ENCODE assay signal across 21 cellular contexts in genomic region chr1:20321573-20321972, GRCh38. TPM values are rescaled to one million over a fixed set of nuclear protein-coding genes. Genes with fewer than 3 reads are reported as not detected.
DNase-seq lines count a peak whose midpoint lies in the region; ATAC-seq, FAIRE-seq and TF ChIP-seq lines count a peak whose summit lies in the region.
"Had no signal": no experiment of that assay in that cellular context is flagged by ENCODE, and none has a peak within 500 bp of the region (broad histone marks: within the 10 kb centered on the region; RNA-seq: fewer than 3 reads in every experiment).

No MANE protein-coding gene starts in this region.

- H3K23me2 ChIP-seq in H1 (ENCODE audit: low read depth, low read length), result no peaks in the 10 kb centered on the region; the same call in 1 of the 2 replicates

- no TSS peak for BruUV-seq in IMR-90 (replicated peaks; lab: Mats Ljungman, UMichigan)

- intact Hi-C loops in IMR-90 (cut with micrococcal nuclease), result no loop called here

- H3K27me3 ChIP-seq in IMR-90 (ENCODE audit: control insufficient read depth, insufficient read depth, low read length) (peaks cover 11% of the 10 kb centered on the region), H1 (replicated peaks in 1 of 4; ENCODE audit: control insufficient read depth in 3 of 4, extremely low read depth in 1 of 4, insufficient read depth in 3 of 4, low read length in 3 of 4) (no peaks in the 10 kb centered on the region), suprapubic skin (peaks cover 28% of the 10 kb centered on the region)
- H3K27me3 ChIP-seq: uterus had no signal

- no peak overlapping the region for H4K5ac ChIP-seq in IMR-90 (ENCODE audit: low read depth, low read length)
- H4K5ac ChIP-seq in H1 (ENCODE audit: insufficient read length, low read depth, low read length), result no peak overlapping the region

- no peak for DNase-seq in activated T-cell treated with anti-CD3 and anti-CD28 coated beads, Interleukin-2, amount 50 U/mL, for 4 hours
- no peak for DNase-seq in activated T-cell treated with anti-CD3 and anti-CD28 coated beads, Interleukin-2, amount 50 U/mL, for 1 hour
- DNase-seq in IMR-90 (no peak), H1 (ENCODE audit: low read depth in 1 of 2, low spot score in 2 of 2) (no peak), epidermal melanocyte (ENCODE audit: insufficient read length, low spot score) (no peak), suprapubic skin (ENCODE audit: low spot score in 2 of 2) (no peak)
- DNase-seq in stimulated activated effector memory CD8-positive, alpha-beta T cell treated with anti-CD3 and anti-CD28 coated beads, Interleukin-12 subunit alpha, Interleukin-12 subunit beta, amount 100 ng/mL, for 72 hours (ENCODE audit: low spot score in 2 of 2), result no peak
- DNase-seq: activated B cell treated with CpG ODN at 0.5 μM for 24 hours, Calu3, GOT3, left ventricle myocardium inferior, NCI-H1417, psoas muscle, RPMI8226, SW 1271, uterus had no signal

- H3K23ac ChIP-seq in IMR-90 (ENCODE audit: low read depth, low read length) (no peak overlapping the region), H1 (ENCODE audit: insufficient read length) (no peak overlapping the region)

- 37% methylated on average over 3 of the region's 5 CpGs; no CpG with 5 or more reads in 1 of the 2 experiments for WGBS in IMR-90 (ENCODE audit: extremely low coverage in 2 of 2, insufficient read length in 1 of 2), 2 experiments
- 80% methylated on average over 5 of the region's 5 CpGs; no CpG with 5 or more reads in 1 of the 2 experiments for WGBS in H1 (ENCODE audit: extremely low coverage in 1 of 2, insufficient coverage in 1 of 2, insufficient read length in 1 of 2, insufficient replicate concordance in 2 of 2, low coverage in 1 of 2, low lambda C conversion rate in 2 of 2, missing lambda C conversion rate in 1 of 2), 2 experiments
- 39% methylated on average over 5 of the region's 5 CpGs for WGBS in suprapubic skin

- no peak overlapping the region for H3K18ac ChIP-seq in IMR-90 (ENCODE audit: low read depth, low read length)
- no peak overlapping the region for H3K18ac ChIP-seq in H1 (ENCODE audit: extremely low read depth, low read length)

- H3K9me1 ChIP-seq in IMR-90 (ENCODE audit: insufficient read depth, low read length), result no peaks in the 10 kb centered on the region; the same call in 1 of the 2 replicates

- no peak for TF ChIP-seq RAD21 in IMR-90 (IDR thresholded peaks at IDR 0.05; ENCODE audit: low read length)
- TF ChIP-seq RAD21 in H1 (IDR thresholded peaks at IDR 0.05 in 1 of 2, conservative IDR thresholded peaks at IDR 0.05 in 1 of 2; ENCODE audit: low read depth in 2 of 2, low read length in 2 of 2), result no peak

- no peaks in the 10 kb centered on the region for H3K27me3 Mint-ChIP-seq in activated T-cell treated with anti-CD3 and anti-CD28 coated beads, Interleukin-2, amount 50 U/mL, for 4 hours (ENCODE audit: low read depth)

- H3K4me3 ChIP-seq in IMR-90 (ENCODE audit: insufficient read depth, low read depth, low read length) (no peak overlapping the region), H1 (ENCODE audit: extremely low read depth in 1 of 4, insufficient read depth in 2 of 4, low read depth in 3 of 4, low read length in 4 of 4) (no peak overlapping the region), suprapubic skin (no peak overlapping the region)
- H3K4me3 ChIP-seq: left ventricle myocardium inferior, psoas muscle, uterus had no signal

- dilution Hi-C loops in IMR-90 (cut with HindIII; ENCODE audit: low sequenced_read_pairs, unreplicated experiment), result no loop called here

- CTCF ChIA-PET in IMR-90 (lab: Yijun Ruan, JAX) (no interaction called here), H1 (lab: Charles Lee; ENCODE audit: partially characterized antibody) (interaction anchor here (1.4 to 2.0 kb wide), 4 partner anchors 9 to 87 kb away, joined by 3 to 14 read pairs (median 6); no protein-coding TSS in a partner anchor)

- peak overlapping the region; percentile 23 for H2AFZ ChIP-seq in IMR-90 (replicated peaks; ENCODE audit: low read length, poor library complexity)
- H2AFZ ChIP-seq in H1 (ENCODE audit: low read length), result no peak overlapping the region

- H3K9ac ChIP-seq in IMR-90 (ENCODE audit: low read depth, low read length) (no peak overlapping the region), H1 (replicated peaks in 1 of 4; ENCODE audit: extremely low read depth in 1 of 4, low read depth in 3 of 4, low read length in 3 of 4) (no peak overlapping the region)

- H4K8ac ChIP-seq in IMR-90 (ENCODE audit: low read depth in 2 of 2, low read length in 2 of 2) (no peak overlapping the region), H1 (ENCODE audit: extremely low read depth, insufficient read depth, low read length) (no peak overlapping the region)

- no peak overlapping the region for H2BK5ac ChIP-seq in IMR-90 (ENCODE audit: low read depth, low read length, poor library complexity, severe bottlenecking)
- H2BK5ac ChIP-seq in H1 (ENCODE audit: low read depth, low read length), result no peak overlapping the region

- TF ChIP-seq EP300 in H1 (IDR thresholded peaks at IDR 0.05; ENCODE audit: borderline replicate concordance in 1 of 2, low read depth in 2 of 2, low read length in 2 of 2), result no peak
- TF ChIP-seq EP300 in suprapubic skin (IDR thresholded peaks at IDR 0.05), result no peak

- ATAC-seq in activated T-cell treated with anti-CD3 and anti-CD28 coated beads, Interleukin-2, amount 50 U/mL, for 4 hours, result no peak
- ATAC-seq in IMR-90 (ENCODE audit: low read depth) (no peak), HG02852 (IDR thresholded peaks at IDR 0.05; ENCODE audit: unreplicated experiment) (no peak)
- ATAC-seq in stimulated activated effector memory CD8-positive, alpha-beta T cell treated with anti-CD3 and anti-CD28 coated beads, Interleukin-12 subunit alpha, Interleukin-12 subunit beta, amount 100 ng/mL, for 72 hours, result no peak
- ATAC-seq: psoas muscle had no signal

- no peak for FAIRE-seq in H1 (lab: Jason Lieb, UNC)
- FAIRE-seq: endometrium, frontal cortex, G401.6 had no signal

- peak overlapping the region; percentile 55 for H3K27ac Mint-ChIP-seq in stimulated activated effector memory CD8-positive, alpha-beta T cell treated with anti-CD3 and anti-CD28 coated beads, Interleukin-12 subunit alpha, Interleukin-12 subunit beta, amount 100 ng/mL, for 72 hours

- H3K36me3 Mint-ChIP-seq in activated T-cell treated with anti-CD3 and anti-CD28 coated beads, Interleukin-2, amount 50 U/mL, for 4 hours (ENCODE audit: insufficient read depth), result no peaks in the 10 kb centered on the region
- no peaks in the 10 kb centered on the region for H3K36me3 Mint-ChIP-seq in stimulated activated effector memory CD8-positive, alpha-beta T cell treated with anti-CD3 and anti-CD28 coated beads, Interleukin-12 subunit alpha, Interleukin-12 subunit beta, amount 100 ng/mL, for 72 hours

- H3K9me3 ChIP-seq in IMR-90 (ENCODE audit: control insufficient read depth, insufficient read depth, low read length), result no peaks in the 10 kb centered on the region
- no peaks in the 10 kb centered on the region for H3K9me3 ChIP-seq in H1 (ENCODE audit: insufficient read depth in 2 of 2, low read depth in 1 of 2, low read length in 1 of 2)
- no peaks in the 10 kb centered on the region for H3K9me3 ChIP-seq in suprapubic skin
- H3K9me3 ChIP-seq: left ventricle myocardium inferior, psoas muscle, uterus had no signal

- H3K79me1 ChIP-seq in IMR-90 (ENCODE audit: low read depth in 1 of 2, low read length in 2 of 2) (no peaks in the 10 kb centered on the region), H1 (ENCODE audit: low read depth, low read length) (no peaks in the 10 kb centered on the region)

- in situ Hi-C loops in IMR-90 (cut with MboI; ENCODE audit: low sequenced_read_pairs), result no loop called here

- H3K9me3 Mint-ChIP-seq in activated T-cell treated with anti-CD3 and anti-CD28 coated beads, Interleukin-2, amount 50 U/mL, for 4 hours, result no peaks in the 10 kb centered on the region
- H3K9me3 Mint-ChIP-seq in stimulated activated effector memory CD8-positive, alpha-beta T cell treated with anti-CD3 and anti-CD28 coated beads, Interleukin-12 subunit alpha, Interleukin-12 subunit beta, amount 100 ng/mL, for 72 hours, result no peaks in the 10 kb centered on the region
- H3K9me3 Mint-ChIP-seq: activated B cell treated with CpG ODN at 0.5 μM for 24 hours had no signal

- H3K56ac ChIP-seq in IMR-90 (ENCODE audit: extremely low read depth, insufficient read depth, low read length), result no peak overlapping the region
- H3K56ac ChIP-seq in H1 (replicated peaks; ENCODE audit: insufficient read length, low read depth, low read length), result no peak overlapping the region

- TF ChIP-seq POLR2A in IMR-90 (IDR thresholded peaks at IDR 0.05; ENCODE audit: low read depth, low read length), result no peak
- TF ChIP-seq POLR2A in H1 (IDR thresholded peaks at IDR 0.05; ENCODE audit: control extremely low read depth in 1 of 2, low read depth in 2 of 2, low read length in 2 of 2), result no peak
- TF ChIP-seq POLR2A in suprapubic skin (IDR thresholded peaks at IDR 0.05), result no peak

- H2BK120ac ChIP-seq in IMR-90 (ENCODE audit: low read depth, low read length), result no peak overlapping the region
- H2BK120ac ChIP-seq in H1 (replicated peaks; ENCODE audit: low read depth, low read length), result no peak overlapping the region

- H3K4me1 ChIP-seq in IMR-90 (ENCODE audit: control insufficient read depth, insufficient read depth, low read length) (peaks cover 9% of the 10 kb centered on the region; the same call in 1 of the 2 replicates), H1 (replicated peaks in 1 of 4; ENCODE audit: control insufficient read depth in 3 of 4, insufficient read depth in 4 of 4, low read length in 3 of 4) (no peaks in the 10 kb centered on the region), suprapubic skin (peaks cover 16% of the 10 kb centered on the region)
- H3K4me1 ChIP-seq: uterus had no signal

- TF ChIP-seq CTCF in IMR-90 (conservative IDR thresholded peaks at IDR 0.05; ENCODE audit: low read depth, low read length), result no peak
- TF ChIP-seq CTCF in H1 (IDR thresholded peaks at IDR 0.05; ENCODE audit: control extremely low read depth in 1 of 3, insufficient read depth in 1 of 3, low read depth in 1 of 3, low read length in 3 of 3), result no peak
- no peak for TF ChIP-seq CTCF in suprapubic skin (IDR thresholded peaks at IDR 0.05)

- no peak overlapping the region for H2BK15ac ChIP-seq in IMR-90 (ENCODE audit: low read depth, low read length)
- no peak overlapping the region; the same call in 1 of the 2 replicates for H2BK15ac ChIP-seq in H1 (ENCODE audit: low read length)

- H3K14ac ChIP-seq in IMR-90 (replicated peaks; ENCODE audit: low read depth, low read length), result no peak overlapping the region
- H3K14ac ChIP-seq in H1 (ENCODE audit: insufficient read length), result no peak overlapping the region

- H3K27ac ChIP-seq in IMR-90 (ENCODE audit: insufficient read depth, low read length) (no peak overlapping the region), H1 (ENCODE audit: low read depth, low read length) (no peak overlapping the region), suprapubic skin (no peak overlapping the region)
- H3K27ac ChIP-seq: left ventricle myocardium inferior, psoas muscle, uterus had no signal

- H2AK5ac ChIP-seq in IMR-90 (ENCODE audit: low read depth, low read length), result no peak overlapping the region
- H2AK5ac ChIP-seq in H1 (ENCODE audit: low read depth, low read length), result no peak overlapping the region

- no peaks in the 10 kb centered on the region for H3K79me2 ChIP-seq in H1 (ENCODE audit: control insufficient read depth in 1 of 2, insufficient read depth in 2 of 2, low read length in 2 of 2)

- no peaks in the 10 kb centered on the region for H4K20me1 ChIP-seq in IMR-90 (ENCODE audit: insufficient read depth, low read length)
- no peaks in the 10 kb centered on the region for H4K20me1 ChIP-seq in H1 (replicated peaks in 1 of 2; ENCODE audit: control insufficient read depth in 1 of 2, insufficient read depth in 2 of 2, low read length in 2 of 2)

- H3K4me2 ChIP-seq in IMR-90 (ENCODE audit: low read depth, low read length) (no peak overlapping the region; the same call in 1 of the 2 replicates), H1 (ENCODE audit: insufficient read depth in 1 of 2, low read depth in 2 of 2, low read length in 2 of 2) (no peak overlapping the region)

- H3K36me3 ChIP-seq in IMR-90 (ENCODE audit: control insufficient read depth, insufficient read depth, low read length) (no peaks in the 10 kb centered on the region), H1 (ENCODE audit: control insufficient read depth in 2 of 4, insufficient read depth in 4 of 4, low read length in 3 of 4) (no peaks in the 10 kb centered on the region), suprapubic skin (no peaks in the 10 kb centered on the region)
- H3K36me3 ChIP-seq: left ventricle myocardium inferior, uterus had no signal

- no peak overlapping the region for H2AK9ac ChIP-seq in IMR-90 (replicated peaks; ENCODE audit: low read depth, low read length, poor library complexity)

- no peak overlapping the region for H3K4ac ChIP-seq in IMR-90 (ENCODE audit: low read depth, low read length)
- H3K4ac ChIP-seq in H1 (replicated peaks; ENCODE audit: insufficient read length, low read depth, low read length), result no peak overlapping the region

- H3K4me1 Mint-ChIP-seq in activated T-cell treated with anti-CD3 and anti-CD28 coated beads, Interleukin-2, amount 50 U/mL, for 4 hours (ENCODE audit: low read depth), result peaks cover 33% of the 10 kb centered on the region
- H3K4me1 Mint-ChIP-seq in stimulated activated effector memory CD8-positive, alpha-beta T cell treated with anti-CD3 and anti-CD28 coated beads, Interleukin-12 subunit alpha, Interleukin-12 subunit beta, amount 100 ng/mL, for 72 hours, result peaks cover 30% of the 10 kb centered on the region

- POLR2A ChIA-PET in IMR-90 (lab: Charles Lee; ENCODE audit: unreplicated experiment) (no interaction called here), H1 (lab: Charles Lee; ENCODE audit: partially characterized antibody) (no interaction called here)

- H2BK12ac ChIP-seq in H1 (ENCODE audit: low read depth, low read length), result 0 out of 2 replicates have a peak overlapping the region, but pooled peaks have one; percentile 60

- H2BK20ac ChIP-seq in IMR-90 (ENCODE audit: low read depth, low read length), result no peak overlapping the region
- H2BK20ac ChIP-seq in H1 (ENCODE audit: low read length), result no peak overlapping the region

- peak overlapping the region; percentile 54 for H3K4me3 Mint-ChIP-seq in activated T-cell treated with anti-CD3 and anti-CD28 coated beads, Interleukin-2, amount 50 U/mL, for 4 hours
- H3K4me3 Mint-ChIP-seq in stimulated activated effector memory CD8-positive, alpha-beta T cell treated with anti-CD3 and anti-CD28 coated beads, Interleukin-12 subunit alpha, Interleukin-12 subunit beta, amount 100 ng/mL, for 72 hours, result peak overlapping the region; percentile 34
- H3K4me3 Mint-ChIP-seq: activated B cell treated with CpG ODN at 0.5 μM for 24 hours had no signal

- no peak overlapping the region for H4K91ac ChIP-seq in IMR-90 (ENCODE audit: insufficient read depth, low read depth, low read length)
- H4K91ac ChIP-seq in H1 (replicated peaks; ENCODE audit: insufficient read length, low read length), result no peak overlapping the region

RNA-seq across cellular contexts. Expression of gene VWA5B1, which starts 30.9 kb away (rescaled TPM):
- total RNA-seq in activated T-cell treated with anti-CD3 and anti-CD28 coated beads, Interleukin-2, amount 50 U/mL, for 4 hours, result not detected
- total RNA-seq in IMR-90 (2012; rRNA removed), result not detected in 2 replicates
- not detected in 2 replicates for polyA plus RNA-seq in IMR-90 (2012; rRNA removed)
- polyA plus RNA-seq in IMR-90 (2012; cell fraction: cytosol; rRNA removed), result not detected in 2 replicates
- polyA plus RNA-seq in IMR-90 (2012; cell fraction: nucleus; rRNA removed; ENCODE audit: low replicate concordance), result not detected in 2 replicates
- 0.78 and 2.3 TPM in 2 replicates for total RNA-seq in H1 (2021; fragmentation: NEBNext Ultra II Directional; extraction: Animal tissue kit (Norgen Biotek cat#: 25700))
- polyA plus RNA-seq in H1 (2011; rRNA removed), result 0.54 and 1.3 TPM in 2 replicates
- 0.97 TPM for polyA plus RNA-seq in H1 (2011; cell fraction: cytosol; rRNA removed)
- 7.3 TPM for polyA plus RNA-seq in H1 (2011; cell fraction: nucleus; rRNA removed)
- 0.64 to 1.0 TPM (median 0.72 TPM) in 4 replicates for polyA plus RNA-seq in H1 (2012, experiment 1 of 2)
- polyA plus RNA-seq in H1 (2012, experiment 2 of 2), result 0.22 TPM
- 0.34 TPM for polyA plus RNA-seq in H1 (2013, experiment 1 of 2)
- 0.33 TPM for polyA plus RNA-seq in H1 (2013, experiment 2 of 2)
- 1.2 and 1.7 TPM in 2 replicates for polyA minus RNA-seq in H1 (2011; rRNA and poly(A)+ RNA removed)
- 0.88 TPM for polyA minus RNA-seq in H1 (2011; cell fraction: cytosol; rRNA and poly(A)+ RNA removed)
- polyA minus RNA-seq in H1 (2011; cell fraction: nucleus; rRNA and poly(A)+ RNA removed), result 2.9 TPM
- under 1 TPM in 1 of 4 donors, not detected in 3; 0.16 TPM for total RNA-seq in suprapubic skin
- total RNA-seq: activated B cell treated with CpG ODN at 0.5 μM for 24 hours, Calu3, LHCN-M2 had no signal
